In the genomic region with DNA sequence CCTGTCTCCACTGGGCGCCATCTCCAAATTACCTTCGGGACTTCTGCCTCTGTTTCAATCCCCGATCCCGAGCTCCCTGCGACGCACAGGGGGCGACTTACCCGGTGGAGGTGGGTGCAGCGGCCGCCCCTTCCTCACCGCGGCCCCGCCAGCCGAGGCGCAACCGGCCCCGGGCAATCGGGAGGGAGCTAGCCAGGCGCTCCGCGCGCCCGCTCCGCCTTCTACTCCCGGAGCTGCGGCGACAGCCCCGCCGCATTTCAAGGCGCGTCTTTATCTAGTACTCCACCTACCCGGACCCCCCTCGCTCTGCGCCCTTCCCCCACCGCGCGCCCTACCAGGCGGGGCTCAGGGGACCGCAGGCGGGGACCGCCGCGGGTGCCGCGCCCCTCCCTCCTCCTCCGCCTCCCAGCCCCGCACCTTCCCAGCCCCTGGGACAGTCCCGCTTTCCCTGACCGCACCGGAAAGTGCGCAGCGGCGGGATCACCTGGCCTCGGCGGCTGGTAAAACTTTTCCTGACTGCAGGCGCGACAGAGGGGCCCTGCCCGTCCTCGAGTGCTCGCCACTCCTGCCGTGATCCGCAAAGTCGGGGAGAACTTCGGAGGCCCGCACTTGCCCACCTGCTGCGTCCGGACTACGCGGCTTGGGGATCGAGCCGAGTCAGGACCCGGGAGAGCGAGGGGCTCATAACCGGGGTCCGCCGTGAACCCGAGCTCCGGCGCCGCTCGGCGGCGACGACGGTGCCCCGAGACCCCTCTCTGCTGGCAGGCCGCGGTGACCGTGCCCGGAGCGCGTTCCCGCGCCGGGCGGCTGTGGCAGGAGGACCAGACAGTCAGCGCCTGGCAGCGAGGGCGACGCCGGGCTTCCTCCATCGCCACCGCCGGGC, we compare ENCODE assay signal across 10 cellular contexts. TPM values are rescaled to one million over a fixed set of nuclear protein-coding genes. Genes with fewer than 3 reads are reported as not detected.
DNase-seq lines count a peak whose midpoint lies in the region; ATAC-seq and TF ChIP-seq lines count a peak whose summit lies in the region.
"Had no signal": no experiment of that assay in that cellular context is flagged by ENCODE, and none has a peak within 500 bp of the region (broad histone marks: within the 10 kb centered on the region; RNA-seq: fewer than 3 reads in every experiment).

No MANE protein-coding gene starts in this region.

- H2BK12ac ChIP-seq in mesenchymal stem cell (ENCODE audit: low read length in 2 of 2), result no peak overlapping the region

- H3K18ac ChIP-seq in mesenchymal stem cell (ENCODE audit: low read depth in 1 of 2, low read length in 2 of 2), result no peak overlapping the region

- no peak for ATAC-seq in GM19328 (IDR thresholded peaks at IDR 0.05; ENCODE audit: unreplicated experiment)
- ATAC-seq in HG03097 (IDR thresholded peaks at IDR 0.05; ENCODE audit: low FRiP score, unreplicated experiment), result no peak
- no peak for ATAC-seq in GM19035 (IDR thresholded peaks at IDR 0.05; ENCODE audit: unreplicated experiment)

- H3K36me3 ChIP-seq in BLaER1, result no peaks in the 10 kb centered on the region
- H3K36me3 ChIP-seq in HAP-1 (replicated peaks), result no peaks in the 10 kb centered on the region
- H3K36me3 ChIP-seq in mesenchymal stem cell (ENCODE audit: control insufficient read depth in 1 of 2, insufficient read depth in 2 of 2, low read depth in 1 of 2, low read length in 2 of 2), result no peaks in the 10 kb centered on the region

- H3K9me3 ChIP-seq in BLaER1 (peaks cover 33% of the 10 kb centered on the region), HAP-1 (no peaks in the 10 kb centered on the region), mesenchymal stem cell (ENCODE audit: control insufficient read depth, low read length) (peaks cover 16% of the 10 kb centered on the region)

- H3K23ac ChIP-seq in mesenchymal stem cell (ENCODE audit: low read length in 2 of 2), result no peak overlapping the region

- H3K9ac ChIP-seq in BLaER1 (no peak overlapping the region), mesenchymal stem cell (ENCODE audit: low read length) (no peak overlapping the region)

- no peak for TF ChIP-seq CTCF in brain (conservative IDR thresholded peaks at IDR 0.05)

- no peak overlapping the region for H3K14ac ChIP-seq in mesenchymal stem cell (ENCODE audit: low read length in 2 of 2)

- no peaks in the 10 kb centered on the region for H3K79me1 ChIP-seq in mesenchymal stem cell (replicated peaks; ENCODE audit: low read length, poor library complexity, severe bottlenecking)

- H3K4me1 ChIP-seq in BLaER1 (no peaks in the 10 kb centered on the region), HAP-1 (peaks cover 5% of the 10 kb centered on the region; the same call in 1 of the 2 replicates), mesenchymal stem cell (ENCODE audit: control insufficient read depth, insufficient read depth, low read depth, low read length) (peaks cover 16% of the 10 kb centered on the region)

- peaks cover 36% of the 10 kb centered on the region for H4K20me1 ChIP-seq in BLaER1

- DNase-seq in HAP-1 (ENCODE audit: low spot score in 2 of 2) (no peak), mesenchymal stem cell (no peak), LoVo (ENCODE audit: low spot score) (no peak)
- DNase-seq: NCI-H526 treated with DMSO at 0.1 percent for 48 hours had no signal

- H4K91ac ChIP-seq in mesenchymal stem cell (ENCODE audit: low read length), result no peak overlapping the region

- no peak overlapping the region for H3K4ac ChIP-seq in mesenchymal stem cell (ENCODE audit: low read depth in 1 of 2, low read length in 2 of 2)

- no peak overlapping the region for H2BK5ac ChIP-seq in mesenchymal stem cell (ENCODE audit: low read depth, low read length, poor library complexity, severe bottlenecking)

- H3K4me3 ChIP-seq in BLaER1, result peak overlapping the region; percentile 41; the same call in 1 of the 2 replicates
- peak overlapping the region; percentile 10 for H3K4me3 ChIP-seq in HAP-1
- no peak overlapping the region for H3K4me3 ChIP-seq in mesenchymal stem cell (ENCODE audit: insufficient read depth in 1 of 2, low read depth in 1 of 2, low read length in 2 of 2)

- WGBS in mesenchymal stem cell, result under 1% methylated on average over 67 of the region's 104 CpGs

- H3K27ac ChIP-seq in BLaER1 (no peak overlapping the region), mesenchymal stem cell (ENCODE audit: low read length, poor library complexity, severe bottlenecking) (no peak overlapping the region)
- H3K27ac ChIP-seq: skin epidermis had no signal

- peak overlapping the region in 3 of 5 experiments; percentile 51 to 69 (median 53) for H3K4me3 Mint-ChIP-seq in brain

- no peak overlapping the region for H3K4me2 ChIP-seq in BLaER1
- peak overlapping the region; percentile 65 for H3K4me2 ChIP-seq in mesenchymal stem cell (ENCODE audit: low read length, poor library complexity, severe bottlenecking)

- no peak overlapping the region for H2AK5ac ChIP-seq in mesenchymal stem cell (ENCODE audit: low read length, severe bottlenecking)

- H2AFZ ChIP-seq in mesenchymal stem cell (ENCODE audit: low read depth, low read length), result no peak overlapping the region

- H2BK120ac ChIP-seq in mesenchymal stem cell (ENCODE audit: low read depth, low read length), result no peak overlapping the region

- peaks cover 22% of the 10 kb centered on the region for H3K4me1 Mint-ChIP-seq in brain

- H3K9me3 Mint-ChIP-seq in brain, result peaks cover 2 to 7% (median 3%) of the 10 kb centered on the region in 5 experiments

- H3K27ac Mint-ChIP-seq in brain, result no peak overlapping the region

- peaks cover 96% of the 10 kb centered on the region for H3K27me3 Mint-ChIP-seq in brain

- in situ Hi-C loops in HAP-1 (cut with MboI; ENCODE audit: low sequenced_read_pairs), result loop anchor here (25.0 kb wide), 1 partner anchor 1840 kb away; a partner anchor contains a TSS

- no peaks in the 10 kb centered on the region for H3K36me3 Mint-ChIP-seq in brain

- peaks cover 90% of the 10 kb centered on the region for H3K27me3 ChIP-seq in BLaER1
- H3K27me3 ChIP-seq in HAP-1 (ENCODE audit: low read depth), result peaks cover 54% of the 10 kb centered on the region
- peaks cover 90 to 98% of the 10 kb centered on the region in 2 experiments for H3K27me3 ChIP-seq in mesenchymal stem cell (ENCODE audit: control insufficient read depth in 1 of 2, insufficient read depth in 1 of 2, low read length in 2 of 2)

- H4K8ac ChIP-seq in mesenchymal stem cell (ENCODE audit: low read length), result no peak overlapping the region

- no peak overlapping the region for H2BK15ac ChIP-seq in mesenchymal stem cell (ENCODE audit: low read depth, poor library complexity, severe bottlenecking)

RNA-seq across cellular contexts. Expression of a gene that starts 8.0 kb away (rescaled TPM):
- 6.9 TPM for polyA plus RNA-seq in brain (ENCODE audit: insufficient read depth, low read depth, low replicate concordance)
- polyA plus RNA-seq in mesenchymal stem cell (2013, experiment 1 of 2), result not detected
- polyA plus RNA-seq in mesenchymal stem cell (2013, experiment 2 of 2), result not detected

Comparison
In these comparisons a context has a peak if more than half of its experiments do, and no peak if none do; other contexts are left out.
1. H3K4me3 ChIP-seq: peak in BLaER1 (single experiment) and HAP-1 (single experiment); none in mesenchymal stem cell (0 of 2).